ENCODE assay signal across 16 cellular contexts in genomic region chr11:35658028-35658948, GRCh38.
"Had no signal": no experiment of that assay in that cellular context is flagged by ENCODE, and none has a peak within 500 bp of the region (broad histone marks: within the 10 kb centered on the region; RNA-seq: fewer than 3 reads in every experiment).

No MANE protein-coding gene starts in this region.

- H3K36me3 ChIP-seq: vagina had no signal

- H3K4me3 Mint-ChIP-seq: activated CD4-positive, alpha-beta T cell treated with anti-CD3 and anti-CD28 coated beads, Interleukin-2, amount 10 ng/mL, durations not matched to agents 7 days and 5 days; activated CD8-positive, alpha-beta T cell treated with anti-CD3 and anti-CD28 coated beads, Interleukin-2, amount 10 ng/mL, durations not matched to agents 7 days and 5 days; activated naive CD8-positive, alpha-beta T cell treated with anti-CD3 and anti-CD28 coated beads, Interleukin-2, amount 10 ng/mL, durations not matched to agents 7 days and 5 days; activated T-cell treated with anti-CD3 and anti-CD28 coated beads, Interleukin-2, amount 50 U/mL, for 24 hours; endodermal cell; nephron progenitor cell; stimulated activated naive CD8-positive, alpha-beta T cell treated with anti-CD3 and anti-CD28 coated beads, Interleukin-15, amount 100 ng/mL, for 72 hours; T-cell had no signal

- H3K27ac ChIP-seq: vagina had no signal

- H3K9me3 ChIP-seq: vagina had no signal

- H3K27me3 ChIP-seq: vagina had no signal

- H3K27ac Mint-ChIP-seq: activated CD4-positive, alpha-beta T cell treated with anti-CD3 and anti-CD28 coated beads, Interleukin-2, amount 10 ng/mL, durations not matched to agents 7 days and 5 days; activated CD8-positive, alpha-beta T cell treated with anti-CD3 and anti-CD28 coated beads, Interleukin-2, amount 10 ng/mL, durations not matched to agents 7 days and 5 days; activated naive CD8-positive, alpha-beta T cell treated with anti-CD3 and anti-CD28 coated beads, Interleukin-2, amount 10 ng/mL, durations not matched to agents 7 days and 5 days; activated T-cell treated with anti-CD3 and anti-CD28 coated beads, Interleukin-2, amount 50 U/mL, for 24 hours; activated T-helper 2 cell treated with anti-CD3 and anti-CD28 coated beads, Interferon-gamma antibody, Interleukin-2, Interleukin-4, amounts not matched to agents 10 μg/mL and 5 μg/mL and 100 μg/mL, durations not matched to agents 14 hours and 24 hours and 36 hours; endodermal cell; nephron progenitor cell; stimulated activated naive CD8-positive, alpha-beta T cell treated with anti-CD3 and anti-CD28 coated beads, Interleukin-15, amount 100 ng/mL, for 72 hours; T-cell had no signal

- H3K4me3 ChIP-seq: vagina had no signal

- DNase-seq: activated CD4-positive, alpha-beta T cell treated with anti-CD3 and anti-CD28 coated beads, Interleukin-2, amount 10 ng/mL, durations not matched to agents 7 days and 5 days; activated CD8-positive, alpha-beta T cell treated with anti-CD3 and anti-CD28 coated beads, Interleukin-2, amount 10 ng/mL, durations not matched to agents 7 days and 5 days; activated naive CD4-positive, alpha-beta T cell treated with Interleukin-2 at 50 U/mL for 16 hours; activated naive CD8-positive, alpha-beta T cell treated with anti-CD3 and anti-CD28 coated beads, Interleukin-2, amount 10 ng/mL, durations not matched to agents 7 days and 5 days; activated T-cell treated with anti-CD3 and anti-CD28 coated beads, Interleukin-2, amount 50 U/mL, for 24 hours; amygdala; caudate nucleus; endodermal cell; foreskin melanocyte; nephron progenitor cell; occipital lobe; stimulated activated naive CD8-positive, alpha-beta T cell treated with anti-CD3 and anti-CD28 coated beads, Interleukin-15, amount 100 ng/mL, for 72 hours; T-cell; trophoblast cell had no signal
